24 cellular contexts compared by ENCODE assay signal in the genomic region with DNA sequence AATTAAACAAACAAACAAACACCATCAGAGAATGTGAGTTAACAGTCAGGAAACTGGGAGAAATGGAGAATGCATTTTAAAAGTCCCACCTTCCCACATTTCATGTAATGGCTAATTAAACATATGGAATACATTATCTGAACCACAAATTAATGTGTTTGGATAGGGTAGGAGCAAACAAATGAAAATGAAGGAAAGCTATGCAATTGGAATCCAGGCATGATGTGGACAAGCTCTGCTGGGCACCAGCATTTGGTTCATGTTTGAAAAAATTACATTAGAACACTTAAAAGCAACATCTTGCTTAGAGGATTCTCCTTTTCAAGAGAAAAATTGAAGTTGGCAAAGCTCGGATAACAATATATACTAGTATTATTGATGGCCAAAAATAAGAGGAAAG.
DNase-seq lines count a peak whose midpoint lies in the region; ATAC-seq and TF ChIP-seq lines count a peak whose summit lies in the region.
"Had no signal": no experiment of that assay in that cellular context is flagged by ENCODE, and none has a peak within 500 bp of the region (broad histone marks: within the 10 kb centered on the region; RNA-seq: fewer than 3 reads in every experiment).

No MANE protein-coding gene starts in this region.

- peak overlapping the region; percentile 16; the same call in 1 of the 2 replicates for H3K4me2 ChIP-seq in SK-N-SH
- H3K4me2 ChIP-seq in mammary epithelial cell (ENCODE audit: insufficient read depth, low read depth, low read length): no peak overlapping the region

- H3K4me1 ChIP-seq in SK-N-SH (ENCODE audit: control insufficient read depth in 1 of 2, insufficient read depth in 2 of 2, low read depth in 1 of 2, low read length in 1 of 2): peaks cover 0 to 26% of the 10 kb centered on the region in 2 experiments; a peak in 2 of 4 replicates
- peaks cover 8% of the 10 kb centered on the region for H3K4me1 ChIP-seq in mammary epithelial cell (ENCODE audit: insufficient read depth, low read length)
- H3K4me1 ChIP-seq: prostate gland had no signal

- H3K27ac ChIP-seq in SK-N-SH (ENCODE audit: low read depth in 2 of 2, low read length in 1 of 2): peak overlapping the region; percentile 64 to 80; a peak in 3 of 4 replicates
- no peak overlapping the region for H3K27ac ChIP-seq in mammary epithelial cell (ENCODE audit: insufficient read depth, low read depth, low read length)
- H3K27ac ChIP-seq: gastroesophageal sphincter, left lung, prostate gland, transverse colon had no signal

- peaks cover 0 to 7% (median 0%) of the 10 kb centered on the region in 4 donors for H3K4me1 Mint-ChIP-seq in naive thymus-derived CD8-positive, alpha-beta T cell
- H3K4me1 Mint-ChIP-seq: activated CD4-positive, alpha-beta T cell treated with anti-CD3 and anti-CD28 coated beads, Interleukin-2, amount 10 ng/mL, durations not matched to agents 7 days and 5 days; stimulated activated naive CD8-positive, alpha-beta T cell treated with anti-CD3 and anti-CD28 coated beads, Interleukin-15, amount 100 ng/mL, for 72 hours; T-cell had no signal

- in situ Hi-C loops in mammary epithelial cell (cut with MboI; ENCODE audit: low sequenced_read_pairs in 2 of 2): loop anchor here in 1 of 2 donors (10.0 to 25.0 kb wide), 2 partner anchors 632 to 819 kb away; a partner anchor contains a TSS

- H3K9me3 Mint-ChIP-seq in naive thymus-derived CD8-positive, alpha-beta T cell: no peaks in the 10 kb centered on the region
- H3K9me3 Mint-ChIP-seq: activated CD4-positive, alpha-beta T cell treated with anti-CD3 and anti-CD28 coated beads, Interleukin-2, amount 10 ng/mL, durations not matched to agents 7 days and 5 days; activated T-cell treated with anti-CD3 and anti-CD28 coated beads, Interleukin-2, amount 50 U/mL, for 4 hours; CD4-positive, alpha-beta T cell; IgD-negative memory B cell; naive B cell; stimulated activated naive CD8-positive, alpha-beta T cell treated with anti-CD3 and anti-CD28 coated beads, Interleukin-15, amount 100 ng/mL, for 72 hours; T-cell; WTC11 had no signal

- H4K20me1 ChIP-seq in SK-N-SH (ENCODE audit: insufficient read depth) (no peaks in the 10 kb centered on the region), mammary epithelial cell (ENCODE audit: insufficient read depth, low read length) (no peaks in the 10 kb centered on the region)

- H3K27me3 ChIP-seq in SK-N-SH (ENCODE audit: insufficient read depth) (no peaks in the 10 kb centered on the region), mammary epithelial cell (ENCODE audit: insufficient read depth, low read length) (no peaks in the 10 kb centered on the region)
- H3K27me3 ChIP-seq: gastroesophageal sphincter, left lung, transverse colon had no signal

- H3K36me3 ChIP-seq in SK-N-SH (replicated peaks in 1 of 2; ENCODE audit: control insufficient read depth in 1 of 2, insufficient read depth in 2 of 2, low read length in 1 of 2): no peaks in the 10 kb centered on the region
- no peaks in the 10 kb centered on the region for H3K36me3 ChIP-seq in mammary epithelial cell (ENCODE audit: insufficient read depth, low read length)
- H3K36me3 ChIP-seq: gastroesophageal sphincter, left lung, prostate gland, transverse colon had no signal

- POLR2A ChIA-PET in SK-N-SH (lab: Yijun Ruan, JAX): no interaction called here
- POLR2A ChIA-PET in naive thymus-derived CD8-positive, alpha-beta T cell (lab: Charles Lee): no interaction called here

- H3K36me3 Mint-ChIP-seq in naive thymus-derived CD8-positive, alpha-beta T cell: no peaks in the 10 kb centered on the region
- H3K36me3 Mint-ChIP-seq: IgD-negative memory B cell, naive B cell, T-cell, WTC11 had no signal

- no TSS peak for BruUV-seq in mammary epithelial cell (replicated peaks; lab: Mats Ljungman, UMichigan)

- peaks cover 21% of the 10 kb centered on the region for H3F3A ChIP-seq in SK-N-SH (replicated peaks; ENCODE audit: insufficient read depth)

- H3K79me2 ChIP-seq in SK-N-SH (ENCODE audit: insufficient read depth) (no peaks in the 10 kb centered on the region), mammary epithelial cell (ENCODE audit: insufficient read depth, low read length) (no peaks in the 10 kb centered on the region)

- dilution Hi-C loops in mammary epithelial cell (cut with HindIII; ENCODE audit: low sequenced_read_pairs): no loop called here

- DNase-seq in EH (ENCODE audit: low read depth): peak; percentile 61
- DNase-seq in SK-N-SH: no peak
- DNase-seq in fibroblast of peridontal ligament (ENCODE audit: extremely low read depth): peak; percentile 76
- DNase-seq in mammary epithelial cell: no peak
- DNase-seq in naive thymus-derived CD8-positive, alpha-beta T cell: no peak
- DNase-seq in NK-92 treated with Interleukin-12 subunit alpha and Interleukin-12 subunit beta, amount 100 ng/mL, for 24 hours (lab: John Stamatoyannopoulos, UW): no peak
- DNase-seq: activated CD4-positive, alpha-beta T cell treated with anti-CD3 and anti-CD28 coated beads, Interleukin-2, amount 10 ng/mL, durations not matched to agents 7 days and 5 days; activated T-cell treated with anti-CD3 and anti-CD28 coated beads, Interleukin-2, amount 50 U/mL, for 4 hours; AML-193; CD4-positive, alpha-beta T cell; effector memory CD4-positive, alpha-beta T cell; erythroblast; hippocampal formation; left lung; naive B cell; NCI-H510A treated with DMSO at 0.1 percent for 48 hours; stimulated activated naive CD8-positive, alpha-beta T cell treated with anti-CD3 and anti-CD28 coated beads, Interleukin-15, amount 100 ng/mL, for 72 hours; T-cell; transverse colon had no signal

- H3K9me3 ChIP-seq in SK-N-SH (no peaks in the 10 kb centered on the region), mammary epithelial cell (replicated peaks; ENCODE audit: insufficient read depth, low read length) (no peaks in the 10 kb centered on the region)
- H3K9me3 ChIP-seq: gastroesophageal sphincter, left lung, prostate gland, transverse colon had no signal

- intact Hi-C loops in mammary epithelial cell (cut with micrococcal nuclease): loop anchor here (1.0 to 10.0 kb wide), 4 partner anchors 89 to 402 kb away; no protein-coding TSS in a partner anchor

- CTCF ChIA-PET in SK-N-SH (lab: Yijun Ruan, JAX) (interaction anchor here (0.8 kb wide), 1 partner anchor 663 kb away, joined by 3 read pairs; no protein-coding TSS in a partner anchor), mammary epithelial cell (lab: Charles Lee; ENCODE audit: low non-redundant PET) (interaction anchor here (1.0 kb wide), 1 partner anchor 104 kb away, joined by 27 read pairs; no protein-coding TSS in a partner anchor)

- H3K4me3 ChIP-seq in SK-N-SH (ENCODE audit: low read depth in 2 of 2, low read length in 1 of 2) (no peak overlapping the region), mammary epithelial cell (replicated peaks in 1 of 3; ENCODE audit: insufficient read depth in 1 of 3, low read depth in 2 of 3, low read length in 3 of 3) (no peak overlapping the region)
- H3K4me3 ChIP-seq: gastroesophageal sphincter, left lung, prostate gland, transverse colon had no signal

- H3K9ac ChIP-seq in SK-N-SH (no peak overlapping the region), mammary epithelial cell (ENCODE audit: insufficient read depth, low read length) (no peak overlapping the region)

- TF ChIP-seq RAD21 in SK-N-SH (IDR thresholded peaks at IDR 0.05; ENCODE audit: low read length): no peak

- 68% methylated on average over 1 of the region's 1 CpG for WGBS in SK-N-SH (ENCODE audit: low lambda C conversion rate)
- 100% methylated on average over 1 of the region's 1 CpG for WGBS in mammary epithelial cell (ENCODE audit: low coverage, missing lambda C conversion rate)

- no peak for TF ChIP-seq CTCF in SK-N-SH (IDR thresholded peaks at IDR 0.05)
- TF ChIP-seq CTCF in mammary epithelial cell (conservative IDR thresholded peaks at IDR 0.05 in 1 of 2, IDR thresholded peaks at IDR 0.05 in 1 of 2; ENCODE audit: extremely low read depth in 1 of 2, insufficient read depth in 1 of 2, low read depth in 1 of 2, low read length in 2 of 2): no peak

- TF ChIP-seq EP300 in SK-N-SH (IDR thresholded peaks at IDR 0.05; ENCODE audit: borderline replicate concordance in 1 of 2, low read depth in 1 of 2, low read length in 1 of 2): no peak

- H3K27me3 Mint-ChIP-seq in naive thymus-derived CD8-positive, alpha-beta T cell: peaks cover 8 to 20% (median 14%) of the 10 kb centered on the region in 5 donors
- H3K27me3 Mint-ChIP-seq: IgD-negative memory B cell had no signal

- H3K27ac Mint-ChIP-seq in naive thymus-derived CD8-positive, alpha-beta T cell: no peak overlapping the region
- H3K27ac Mint-ChIP-seq: activated CD4-positive, alpha-beta T cell treated with anti-CD3 and anti-CD28 coated beads, Interleukin-2, amount 10 ng/mL, durations not matched to agents 7 days and 5 days; CD4-positive, alpha-beta T cell; naive B cell; stimulated activated naive CD8-positive, alpha-beta T cell treated with anti-CD3 and anti-CD28 coated beads, Interleukin-15, amount 100 ng/mL, for 72 hours; T-cell; WTC11 had no signal

- ATAC-seq in naive thymus-derived CD8-positive, alpha-beta T cell: no peak
- ATAC-seq in GM19035 (IDR thresholded peaks at IDR 0.05; ENCODE audit: unreplicated experiment): no peak
- ATAC-seq: activated T-cell treated with anti-CD3 and anti-CD28 coated beads, Interleukin-2, amount 50 U/mL, for 4 hours; stimulated activated naive CD8-positive, alpha-beta T cell treated with anti-CD3 and anti-CD28 coated beads, Interleukin-15, amount 100 ng/mL, for 72 hours; T-cell; WTC11 had no signal

- H3K9me2 ChIP-seq in SK-N-SH: no peaks in the 10 kb centered on the region

- H3K4me3 Mint-ChIP-seq in naive thymus-derived CD8-positive, alpha-beta T cell: no peak overlapping the region
- H3K4me3 Mint-ChIP-seq: activated CD4-positive, alpha-beta T cell treated with anti-CD3 and anti-CD28 coated beads, Interleukin-2, amount 10 ng/mL, durations not matched to agents 7 days and 5 days; activated T-cell treated with anti-CD3 and anti-CD28 coated beads, Interleukin-2, amount 50 U/mL, for 4 hours; CD4-positive, alpha-beta T cell; IgD-negative memory B cell; naive B cell; stimulated activated naive CD8-positive, alpha-beta T cell treated with anti-CD3 and anti-CD28 coated beads, Interleukin-15, amount 100 ng/mL, for 72 hours; T-cell; WTC11 had no signal

- H2AFZ ChIP-seq in SK-N-SH (ENCODE audit: low read depth) (no peak overlapping the region), mammary epithelial cell (ENCODE audit: low read depth, low read length) (no peak overlapping the region)

TF ChIP-seq in SK-N-SH, 30 proteins besides CTCF, POLR2A, EP300 and RAD21 (continues in another document):
- no peak for TF ChIP-seq YY1 (IDR thresholded peaks at IDR 0.05; ENCODE audit: low read depth)
- TF ChIP-seq, protein P1, sequence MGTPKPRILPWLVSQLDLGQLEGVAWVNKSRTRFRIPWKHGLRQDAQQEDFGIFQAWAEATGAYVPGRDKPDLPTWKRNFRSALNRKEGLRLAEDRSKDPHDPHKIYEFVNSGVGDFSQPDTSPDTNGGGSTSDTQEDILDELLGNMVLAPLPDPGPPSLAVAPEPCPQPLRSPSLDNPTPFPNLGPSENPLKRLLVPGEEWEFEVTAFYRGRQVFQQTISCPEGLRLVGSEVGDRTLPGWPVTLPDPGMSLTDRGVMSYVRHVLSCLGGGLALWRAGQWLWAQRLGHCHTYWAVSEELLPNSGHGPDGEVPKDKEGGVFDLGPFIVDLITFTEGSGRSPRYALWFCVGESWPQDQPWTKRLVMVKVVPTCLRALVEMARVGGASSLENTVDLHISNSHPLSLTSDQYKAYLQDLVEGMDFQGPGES (IDR thresholded peaks at IDR 0.05; ENCODE audit: low read depth, low read length): no peak
- no peak for TF ChIP-seq FOSL2 (IDR thresholded peaks at IDR 0.05; ENCODE audit: borderline replicate concordance, low read depth)

Comparison
In these comparisons a context has a peak if more than half of its experiments do, and no peak if none do; other contexts are left out.
1. DNase-seq: peak in EH (single experiment) and fibroblast of peridontal ligament (single experiment); none in SK-N-SH (single experiment), mammary epithelial cell (single experiment), naive thymus-derived CD8-positive, alpha-beta T cell (0 of 10) and NK-92 treated with Interleukin-12 subunit alpha and Interleukin-12 subunit beta, amount 100 ng/mL, for 24 hours (single experiment).